ENCODE assay signal across 1 cellular context in the genomic region with DNA sequence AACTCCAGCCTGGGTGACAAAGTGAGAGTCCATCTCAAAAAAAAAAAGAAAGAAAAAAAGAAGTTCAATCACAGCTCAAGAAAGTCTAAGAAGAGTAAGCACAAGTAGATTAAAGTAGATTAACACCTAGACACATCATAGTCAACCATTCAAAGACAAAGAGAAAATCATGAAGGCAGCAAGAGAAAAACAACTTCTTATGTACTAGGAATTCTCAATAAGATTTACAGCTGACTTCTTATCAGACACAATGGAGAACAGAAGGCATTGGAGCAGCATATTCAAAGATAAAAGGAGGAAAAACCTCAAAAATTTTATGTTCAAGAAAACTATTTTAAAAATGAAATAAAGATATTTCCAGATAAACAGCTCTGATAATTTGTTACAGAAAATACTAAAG.
TF ChIP-seq lines count a peak whose summit lies in the region.

No MANE protein-coding gene starts in this region.

TF ChIP-seq in HEK293, 187 proteins besides CTCF, POLR2A, EP300 and RAD21 (continued from another document):
- TF ChIP-seq, protein P1, sequence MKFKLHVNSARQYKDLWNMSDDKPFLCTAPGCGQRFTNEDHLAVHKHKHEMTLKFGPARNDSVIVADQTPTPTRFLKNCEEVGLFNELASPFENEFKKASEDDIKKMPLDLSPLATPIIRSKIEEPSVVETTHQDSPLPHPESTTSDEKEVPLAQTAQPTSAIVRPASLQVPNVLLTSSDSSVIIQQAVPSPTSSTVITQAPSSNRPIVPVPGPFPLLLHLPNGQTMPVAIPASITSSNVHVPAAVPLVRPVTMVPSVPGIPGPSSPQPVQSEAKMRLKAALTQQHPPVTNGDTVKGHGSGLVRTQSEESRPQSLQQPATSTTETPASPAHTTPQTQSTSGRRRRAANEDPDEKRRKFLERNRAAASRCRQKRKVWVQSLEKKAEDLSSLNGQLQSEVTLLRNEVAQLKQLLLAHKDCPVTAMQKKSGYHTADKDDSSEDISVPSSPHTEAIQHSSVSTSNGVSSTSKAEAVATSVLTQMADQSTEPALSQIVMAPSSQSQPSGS (tag by site-specific recombination; IDR thresholded peaks at IDR 0.05; ENCODE audit: low read depth), result no peak
- no peak for TF ChIP-seq ZNF777 (tag by site-specific recombination; IDR thresholded peaks at IDR 0.05; ENCODE audit: borderline replicate concordance)
- no peak for TF ChIP-seq ZNF768 (tag by site-specific recombination; IDR thresholded peaks at IDR 0.05)
- 0 out of 2 replicates have a peak, but pooled peaks have one; percentile 14 for TF ChIP-seq KLF8 (tag by site-specific recombination; IDR thresholded peaks at IDR 0.05)
- TF ChIP-seq HOXC10 (CRISPR knock-in tag; IDR thresholded peaks at IDR 0.05), result no peak
- peak; percentile 44 for TF ChIP-seq ZNF510 (tag by site-specific recombination; IDR thresholded peaks at IDR 0.05; ENCODE audit: insufficient replicate concordance)
